Comparison of ENCODE assay signal across 34 cellular contexts in the genomic region with DNA sequence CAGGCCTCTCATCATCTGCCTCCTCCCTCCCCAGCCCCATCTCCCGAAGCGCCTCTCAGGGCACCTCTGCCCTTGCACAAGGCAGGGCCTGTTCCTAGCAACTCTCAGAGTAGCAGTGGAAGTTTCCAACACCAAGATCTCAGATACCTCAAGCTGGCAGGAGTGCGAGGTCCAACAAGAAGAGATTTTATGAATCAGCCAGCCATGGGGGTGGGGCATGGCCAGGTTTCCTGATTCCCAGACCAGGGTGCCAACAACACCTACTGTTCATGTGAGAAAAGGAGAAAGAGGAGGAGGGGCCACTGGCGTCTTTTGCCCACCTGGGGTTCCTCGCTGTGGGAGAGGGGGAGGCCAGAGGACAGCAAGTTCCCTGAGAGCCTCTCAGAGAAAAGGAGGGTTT. TPM values are rescaled to one million over a fixed set of nuclear protein-coding genes. Genes with fewer than 3 reads are reported as not detected.
"Had no signal": no experiment of that assay in that cellular context is flagged by ENCODE, and none has a peak within 500 bp of the region (broad histone marks: within the 10 kb centered on the region; RNA-seq: fewer than 3 reads in every experiment).

No MANE protein-coding gene starts in this region.

- H3K9me3 Mint-ChIP-seq: mesothelial cell of epicardium; naive B cell; nephron progenitor cell; stimulated activated naive B cell treated with anti-CD40 and anti-IgM and Interleukin-4, amounts not matched to agents 10 μg/mL and 1 μg/mL and 100 μg/mL, for 72 hours had no signal

- H2AFZ ChIP-seq: hepatocyte had no signal

- ATAC-seq: gastroesophageal sphincter; left cardiac atrium; left ventricle myocardium superior; sciatic nerve; stimulated activated naive B cell treated with anti-CD40 and anti-IgM and Interleukin-4, amounts not matched to agents 10 μg/mL and 1 μg/mL and 100 μg/mL, for 72 hours had no signal

- FAIRE-seq: endometrium, TTC549 had no signal

- H3K36me3 ChIP-seq: ascending aorta, gastroesophageal sphincter, neutrophil, prostate gland, transverse colon had no signal

- H3K36me3 Mint-ChIP-seq: activated naive CD8-positive, alpha-beta T cell; mesothelial cell of epicardium; naive B cell; stimulated activated naive B cell treated with anti-CD40 and anti-IgM and Interleukin-4, amounts not matched to agents 10 μg/mL and 1 μg/mL and 100 μg/mL, for 72 hours had no signal

- H3K4me1 ChIP-seq: ascending aorta, gastroesophageal sphincter, prostate gland, transverse colon had no signal

- H3K27ac Mint-ChIP-seq: activated naive CD8-positive, alpha-beta T cell; mesothelial cell of epicardium; nephron progenitor cell; stimulated activated naive B cell treated with anti-CD40 and anti-IgM and Interleukin-4, amounts not matched to agents 10 μg/mL and 1 μg/mL and 100 μg/mL, for 72 hours had no signal

- H3K9me3 ChIP-seq: ascending aorta, gastroesophageal sphincter, neutrophil, prostate gland, transverse colon had no signal

- DNase-seq: activated CD4-positive, alpha-beta T cell treated with anti-CD3 and anti-CD28 coated beads for 48 hours; activated CD4-positive, alpha-beta T cell treated with anti-CD3 and anti-CD28 coated beads, Interleukin-2, amount 50 U/mL, for 48 hours; activated CD8-positive, alpha-beta memory T cell treated with anti-CD3 and anti-CD28 coated beads for 24 hours; activated effector memory CD4-positive, alpha-beta T cell treated with Interleukin-2 at 50 U/mL for 16 hours; activated naive CD4-positive, alpha-beta T cell treated with Interleukin-2 at 50 U/mL for 16 hours; central memory CD4-positive, alpha-beta T cell; dermis blood vessel endothelial cell; effector CD4-positive, alpha-beta T cell; erythroblast; islet precursor cell; left cardiac atrium; left ventricle myocardium superior; naive B cell; nephron progenitor cell; retina; stimulated activated CD4-positive, alpha-beta T cell treated with anti-CD3 and anti-CD28 coated beads, Interleukin-15, amount 100 ng/mL, for 24 hours; stimulated activated CD4-positive, alpha-beta T cell treated with anti-CD3 and anti-CD28 coated beads, Interleukin-2, amount 100 ng/mL, for 24 hours; stimulated activated naive B cell treated with anti-CD40 and anti-IgM and Interleukin-4, amounts not matched to agents 10 μg/mL and 1 μg/mL and 100 μg/mL, for 72 hours; T-helper 9 cell; transverse colon had no signal

- H3K27ac ChIP-seq: ascending aorta, gastroesophageal sphincter, hepatocyte, neutrophil, prostate gland, transverse colon, VCaP had no signal

- H3K79me2 ChIP-seq: hepatocyte had no signal

- H3K27me3 ChIP-seq: ascending aorta, gastroesophageal sphincter, hepatocyte, transverse colon had no signal

- H3K4me3 Mint-ChIP-seq: activated naive CD8-positive, alpha-beta T cell; mesothelial cell of epicardium; nephron progenitor cell; stimulated activated naive B cell treated with anti-CD40 and anti-IgM and Interleukin-4, amounts not matched to agents 10 μg/mL and 1 μg/mL and 100 μg/mL, for 72 hours had no signal

- H3K4me1 Mint-ChIP-seq: naive B cell; stimulated activated naive B cell treated with anti-CD40 and anti-IgM and Interleukin-4, amounts not matched to agents 10 μg/mL and 1 μg/mL and 100 μg/mL, for 72 hours had no signal

- H3K4me2 ChIP-seq: hepatocyte, smooth muscle cell had no signal

- H3K4me3 ChIP-seq: ascending aorta, gastroesophageal sphincter, hepatocyte, prostate gland, smooth muscle cell, transverse colon had no signal

RNA-seq across cellular contexts. Expression of a gene that starts 58.4 kb away (rescaled TPM):
- total RNA-seq: dermis blood vessel endothelial cell; gastroesophageal sphincter; left cardiac atrium; left ventricle myocardium superior; mesothelial cell of epicardium; osteocyte; sciatic nerve; smooth muscle cell; T-helper 1 cell treated with Interleukin-12 subunit alpha and Interleukin-12 subunit beta and Interleukin-4 antibody, amounts not matched to agents 30 ng/mL and 1 ng/mL, for 36 hours; transverse colon had no signal
- polyA plus RNA-seq: smooth muscle cell had no signal
